Comparison of ENCODE assay signal across 18 cellular contexts in genomic region chr3:51954713-51955112, GRCh38. TPM values are rescaled to one million over a fixed set of nuclear protein-coding genes. Genes with fewer than 3 reads are reported as not detected.
DNase-seq lines count a peak whose midpoint lies in the region; FAIRE-seq and TF ChIP-seq lines count a peak whose summit lies in the region.
"Had no signal": no experiment of that assay in that cellular context is flagged by ENCODE, and none has a peak within 500 bp of the region (broad histone marks: within the 10 kb centered on the region; RNA-seq: fewer than 3 reads in every experiment).

No MANE protein-coding gene starts in this region.

- peak overlapping the region; percentile 28 for H2AK5ac ChIP-seq in neuronal stem cell (ENCODE audit: low read depth, low read length)

- no peak overlapping the region for H3K4me3 Mint-ChIP-seq in Caco-2 (ENCODE audit: unreplicated experiment)

- CTCF ChIA-PET in HEK293 (lab: Yijun Ruan, JAX) (interaction anchor here (1.0 to 2.8 kb wide), 2 partner anchors 12 to 324 kb away, joined by 6 read pairs; partner anchors contain the start of genes PARP3, RRP9 and WDR82), Caco-2 (lab: Charles Lee) (no interaction called here)

- no peak overlapping the region for H2BK12ac ChIP-seq in neuronal stem cell (ENCODE audit: low read length)

- FAIRE-seq in kidney (lab: Jason Lieb, UNC): no peak
- FAIRE-seq: A204.1, D721Med, GM12891, GM19239 had no signal

- H3K9me3 ChIP-seq in HEK293 (ENCODE audit: control insufficient read depth, insufficient read depth, low read depth, low read length) (no peaks in the 10 kb centered on the region), neuronal stem cell (replicated peaks in 1 of 2; ENCODE audit: control insufficient read depth in 2 of 2, insufficient read depth in 1 of 2, low read depth in 1 of 2, low read length in 2 of 2) (peaks cover 0 to 8% of the 10 kb centered on the region in 2 donors), kidney (ENCODE audit: control insufficient read depth in 1 of 2, low read length in 2 of 2) (no peaks in the 10 kb centered on the region), Caco-2 (no peaks in the 10 kb centered on the region)
- H3K9me3 ChIP-seq: SJSA1 had no signal

- H3K4me1 Mint-ChIP-seq in Caco-2 (ENCODE audit: low read depth, unreplicated experiment): no peaks in the 10 kb centered on the region

- H3K27ac ChIP-seq in HEK293 (ENCODE audit: extremely low read depth, low read depth, low read length) (no peak overlapping the region), dorsolateral prefrontal cortex (peak overlapping the region; percentile 76 to 100 (median 98)), neuronal stem cell (replicated peaks; ENCODE audit: low read length) (no peak overlapping the region), kidney (ENCODE audit: low read depth in 2 of 2, low read length in 2 of 2) (no peak overlapping the region)
- H3K27ac ChIP-seq: SJSA1 had no signal

- H4K8ac ChIP-seq in neuronal stem cell (ENCODE audit: low read depth, low read length): no peak overlapping the region

- H3K4me1 ChIP-seq in HEK293 (ENCODE audit: control insufficient read depth, insufficient read depth, low read length): no peaks in the 10 kb centered on the region
- peaks cover 7 to 18% of the 10 kb centered on the region in 2 donors for H3K4me1 ChIP-seq in neuronal stem cell (ENCODE audit: control insufficient read depth in 2 of 2, insufficient read depth in 1 of 2, low read depth in 1 of 2, low read length in 2 of 2)
- peaks cover 0 to 12% of the 10 kb centered on the region in 2 donors for H3K4me1 ChIP-seq in kidney (ENCODE audit: control insufficient read depth in 1 of 2, insufficient read depth in 1 of 2, low read depth in 1 of 2, low read length in 2 of 2)
- no peaks in the 10 kb centered on the region for H3K4me1 ChIP-seq in Caco-2

- H2BK5ac ChIP-seq in neuronal stem cell (ENCODE audit: low read length): no peak overlapping the region

- H3K23ac ChIP-seq in neuronal stem cell (ENCODE audit: low read depth, low read length, poor library complexity): no peak overlapping the region

- no peak overlapping the region for H2AFZ ChIP-seq in neuronal stem cell (ENCODE audit: low read length)

- no peak overlapping the region for H3K18ac ChIP-seq in neuronal stem cell (ENCODE audit: low read length)

- no peak overlapping the region for H3K14ac ChIP-seq in neuronal stem cell (ENCODE audit: low read length)

- no peak overlapping the region for H3K27ac Mint-ChIP-seq in Caco-2 (ENCODE audit: unreplicated experiment)
- H3K27ac Mint-ChIP-seq: CD8-positive, alpha-beta T cell; GM23338 had no signal

- WGBS in neuronal stem cell (ENCODE audit: extremely low coverage in 2 of 2, insufficient read length in 2 of 2, insufficient replicate concordance in 1 of 2), 2 donors: no CpG with 5 or more reads among the region's 1 CpG

- DNase-seq in dorsolateral prefrontal cortex (no peak), neuronal stem cell (ENCODE audit: low spot score) (no peak), kidney (no peak), Caco-2 (no peak), ureter (ENCODE audit: low spot score) (no peak)
- DNase-seq: CD8-positive, alpha-beta T cell; NCI-H1092 treated with DMSO at 0.1 percent for 48 hours; NCI-H146; NCI-H2081 had no signal

- no TSS peak for BruUV-seq in Caco-2 (replicated peaks; lab: Mats Ljungman, UMichigan)

- H3K79me1 ChIP-seq in neuronal stem cell (ENCODE audit: low read depth, low read length): peaks cover 2% of the 10 kb centered on the region

- no peaks in the 10 kb centered on the region for H3K9me3 Mint-ChIP-seq in Caco-2 (ENCODE audit: unreplicated experiment)
- H3K9me3 Mint-ChIP-seq: CD8-positive, alpha-beta T cell; GM23338 had no signal

- TF ChIP-seq CTCF in HEK293 (tag by site-specific recombination; IDR thresholded peaks at IDR 0.05) (no peak), dorsolateral prefrontal cortex (IDR thresholded peaks at IDR 0.05 in 54 of 56, conservative IDR thresholded peaks at IDR 0.05 in 2 of 56; ENCODE audit: low read depth in 1 of 56, partially characterized antibody in 56 of 56) (no peak), kidney (IDR thresholded peaks at IDR 0.05; ENCODE audit: borderline replicate concordance, extremely low read depth, insufficient read depth) (no peak), Caco-2 (IDR thresholded peaks at IDR 0.05; ENCODE audit: insufficient read depth in 1 of 2, low read depth in 1 of 2, low read length in 1 of 2, severe bottlenecking in 1 of 2, unreplicated experiment in 1 of 2) (no peak)

- POLR2A ChIA-PET in HEK293 (lab: Yijun Ruan, JAX): interaction anchor here (0.9 to 1.3 kb wide), 2 partner anchors 28 to 38 kb away, joined by 3 to 5 read pairs; no protein-coding TSS in a partner anchor
- POLR2A ChIA-PET in Caco-2 (lab: Charles Lee): no interaction called here

- H3K27me3 ChIP-seq in dorsolateral prefrontal cortex (no peaks in the 10 kb centered on the region), neuronal stem cell (ENCODE audit: control insufficient read depth in 3 of 3, insufficient read depth in 3 of 3, low read depth in 1 of 3, low read length in 3 of 3) (peaks cover 0 to 24% (median 11%) of the 10 kb centered on the region in 3 experiments), Caco-2 (replicated peaks; ENCODE audit: control insufficient read depth, insufficient read depth, low read length) (no peaks in the 10 kb centered on the region)
- H3K27me3 ChIP-seq: SJSA1 had no signal

- H3K4ac ChIP-seq in neuronal stem cell (ENCODE audit: low read length): no peak overlapping the region

- no peaks in the 10 kb centered on the region for H3K36me3 Mint-ChIP-seq in Caco-2 (ENCODE audit: insufficient read depth, unreplicated experiment)

- no peak overlapping the region for H2BK120ac ChIP-seq in neuronal stem cell (ENCODE audit: low read depth, low read length)

- peak overlapping the region; percentile 97 for H2BK15ac ChIP-seq in neuronal stem cell (ENCODE audit: low read length)

- no peak overlapping the region for H3K4me2 ChIP-seq in neuronal stem cell (ENCODE audit: insufficient read depth, low read length, poor library complexity, severe bottlenecking)

- peaks cover 2% of the 10 kb centered on the region for H3K27me3 Mint-ChIP-seq in Caco-2 (ENCODE audit: insufficient read depth, unreplicated experiment)

- intact Hi-C loops in dorsolateral prefrontal cortex (cut with DNase I): loop anchor here in 1 of 2 donors (1.0 to 2.0 kb wide), 2 partner anchors 12 to 20 kb away; partner anchors contain the start of genes ABHD14A, ABHD14B and PARP3
- intact Hi-C loops in kidney (cut with DNase I): no loop called here
- intact Hi-C loops in Caco-2 (cut with micrococcal nuclease; ENCODE audit: unreplicated experiment): no loop called here

- H3K36me3 ChIP-seq in HEK293 (ENCODE audit: control insufficient read depth in 2 of 2, insufficient read depth in 1 of 2, low read length in 2 of 2) (peaks cover 0 to 25% of the 10 kb centered on the region in 2 experiments; a peak in 1 of 3 replicates), neuronal stem cell (replicated peaks in 1 of 2; ENCODE audit: control insufficient read depth in 2 of 2, insufficient read depth in 2 of 2, low read length in 2 of 2) (peaks cover 16 to 31% of the 10 kb centered on the region in 2 donors), kidney (ENCODE audit: control insufficient read depth in 1 of 2, insufficient read depth in 2 of 2, low read length in 2 of 2) (no peaks in the 10 kb centered on the region), Caco-2 (ENCODE audit: control insufficient read depth, insufficient read depth, low read length) (no peaks in the 10 kb centered on the region)

- no peak overlapping the region for H3K4me3 ChIP-seq in HEK293 (ENCODE audit: low read depth, low read length)
- peak overlapping the region in 37 of 59 donors; percentile 50 to 82 (median 68) for H3K4me3 ChIP-seq in dorsolateral prefrontal cortex
- H3K4me3 ChIP-seq in neuronal stem cell (ENCODE audit: low read length in 2 of 2): no peak overlapping the region
- no peak overlapping the region for H3K4me3 ChIP-seq in kidney (ENCODE audit: low read length in 2 of 2)
- no peak overlapping the region for H3K4me3 ChIP-seq in Caco-2 (ENCODE audit: low read depth, low read length)
- H3K4me3 ChIP-seq: SJSA1 had no signal

- H4K91ac ChIP-seq in neuronal stem cell (ENCODE audit: low read depth, low read length, poor library complexity): no peak overlapping the region

- no peak overlapping the region for H3K9ac ChIP-seq in neuronal stem cell (ENCODE audit: low read depth, low read length, poor library complexity)
- no peak overlapping the region for H3K9ac ChIP-seq in kidney (ENCODE audit: low read length in 2 of 2)

RNA-seq across cellular contexts. Expression of gene GPR62, which starts 0.5 kb away (rescaled TPM):
- 10 to 100 TPM in 82 of 120 experiments, 1 to 10 TPM in 38; 2.6 to 62.5 (median 12.7) TPM for total RNA-seq in dorsolateral prefrontal cortex
- 0.06 TPM for polyA plus RNA-seq in neuronal stem cell (2013, experiment 1 of 2)
- polyA plus RNA-seq in neuronal stem cell (2013, experiment 2 of 2): 0.07 TPM
- 0.09 TPM for total RNA-seq in kidney
- polyA plus RNA-seq in kidney (ENCODE audit: insufficient read depth, low read depth, low replicate concordance): 0.41 TPM
- total RNA-seq in Caco-2 (2022): not detected in 2 replicates
- 0.57 TPM for total RNA-seq in ureter
- total RNA-seq: CD8-positive, alpha-beta T cell; NCI-H460; SJSA1 had no signal
- polyA plus RNA-seq: BJ had no signal

RNA-seq across cellular contexts. Expression of gene PCBP4, which starts 12.5 kb away (rescaled TPM):
- total RNA-seq in dorsolateral prefrontal cortex: 100 to 1,000 TPM in 87 of 120 experiments, 10 to 100 TPM in 33; 59.6 to 285 (median 112) TPM
- polyA plus RNA-seq in neuronal stem cell (2013, experiment 1 of 2): 68.8 TPM
- 66.4 TPM for polyA plus RNA-seq in neuronal stem cell (2013, experiment 2 of 2)
- 31.7 TPM for total RNA-seq in kidney
- 34.0 TPM for polyA plus RNA-seq in kidney (ENCODE audit: insufficient read depth, low read depth, low replicate concordance)
- total RNA-seq in Caco-2 (2022): 42.3 and 46.5 TPM in 2 replicates
- total RNA-seq in ureter: 40.8 TPM

RNA-seq across cellular contexts. Expression of gene PARP3, which starts 12.6 kb away (rescaled TPM):
- 10 to 100 TPM; 12.4 to 30.0 (median 19.8) TPM for total RNA-seq in dorsolateral prefrontal cortex
- polyA plus RNA-seq in neuronal stem cell (2013, experiment 1 of 2): 1.2 TPM
- 1.2 TPM for polyA plus RNA-seq in neuronal stem cell (2013, experiment 2 of 2)
- total RNA-seq in kidney: 28.5 TPM
- 30.1 TPM for polyA plus RNA-seq in kidney (ENCODE audit: insufficient read depth, low read depth, low replicate concordance)
- total RNA-seq in Caco-2 (2022): 3.3 and 5.6 TPM in 2 replicates
- total RNA-seq in ureter: 48.5 TPM

RNA-seq across cellular contexts. Expression of gene RRP9, which starts 13.0 kb away (rescaled TPM):
- total RNA-seq in dorsolateral prefrontal cortex: 10 to 100 TPM in 111 of 120 experiments, 1 to 10 TPM in 9; 7.7 to 17.5 (median 12.5) TPM
- 11.0 TPM for polyA plus RNA-seq in neuronal stem cell (2013, experiment 1 of 2)
- polyA plus RNA-seq in neuronal stem cell (2013, experiment 2 of 2): 10.5 TPM
- total RNA-seq in kidney: 18.6 TPM
- 17.8 TPM for polyA plus RNA-seq in kidney (ENCODE audit: insufficient read depth, low read depth, low replicate concordance)
- total RNA-seq in Caco-2 (2022): 39.1 and 43.0 TPM in 2 replicates
- total RNA-seq in ureter: 28.2 TPM

RNA-seq across cellular contexts. Expression of gene ABHD14B, which starts 19.1 kb away (rescaled TPM):
- total RNA-seq in dorsolateral prefrontal cortex (10 to 100 TPM in 117 of 120 experiments, 1 to 10 TPM in 3; 7.7 to 21.5 (median 14.8) TPM), kidney (73.5 TPM), Caco-2 (2022) (26.8 and 29.0 TPM in 2 replicates), ureter (55.3 TPM)
- polyA plus RNA-seq in neuronal stem cell (2013, experiment 1 of 2): 4.3 TPM
- polyA plus RNA-seq in neuronal stem cell (2013, experiment 2 of 2): 4.5 TPM
- polyA plus RNA-seq in kidney (ENCODE audit: insufficient read depth, low read depth, low replicate concordance): 207 TPM

Comparison
In these comparisons a context has a peak if more than half of its experiments do, and no peak if none do; other contexts are left out.
1. H3K27ac ChIP-seq: peak in dorsolateral prefrontal cortex (59 of 59); none in HEK293 (single experiment), neuronal stem cell (single experiment) and kidney (0 of 2).
2. H3K4me3 ChIP-seq: peak in dorsolateral prefrontal cortex (37 of 59); none in HEK293 (single experiment), neuronal stem cell (0 of 2), kidney (0 of 2) and Caco-2 (single experiment).